Comparison of ENCODE assay signal across 1 cellular context in genomic region chr10:22133640-22134624, GRCh38.
A peak's percentile ranks its signal among the peaks of the same experiment; 100 is the strongest.
TF ChIP-seq lines count a peak whose summit lies in the region.

No MANE protein-coding gene starts in this region.

TF ChIP-seq in K562, 482 proteins besides CTCF, POLR2A, EP300 and RAD21 (continued from another document and continues in another):
- TF ChIP-seq ZHX1 (conservative IDR thresholded peaks at IDR 0.05; ENCODE audit: low read length) (no peak; the same call in 1 of the 2 replicates), ZNF77 (CRISPR knock-in tag; IDR thresholded peaks at IDR 0.05) (no peak), FOXA1 (IDR thresholded peaks at IDR 0.05; ENCODE audit: borderline replicate concordance) (peak; percentile 55; the same call in 1 of the 2 replicates), NCOA6 (IDR thresholded peaks at IDR 0.05) (no peak), FOS (IDR thresholded peaks at IDR 0.05; ENCODE audit: extremely low read depth, insufficient read length) (no peak), TRIM28 (IDR thresholded peaks at IDR 0.05) (0 out of 2 replicates have a peak, but pooled peaks have one; percentile 51), RBM39 (optimal IDR thresholded peaks at IDR 0.05; ENCODE audit: low read depth, low read length) (no peak), ZNF79 (CRISPR knock-in tag; IDR thresholded peaks at IDR 0.05; ENCODE audit: low read depth) (no peak), HDAC2 (IDR thresholded peaks at IDR 0.05) (peak; percentile 99), HDAC6 (IDR thresholded peaks at IDR 0.05; ENCODE audit: low read depth, low read length) (no peak), FOXP4 (CRISPR knock-in tag; IDR thresholded peaks at IDR 0.05; ENCODE audit: borderline replicate concordance) (no peak), NFE2L1 (tag; IDR thresholded peaks at IDR 0.05; ENCODE audit: borderline replicate concordance, low read depth) (no peak), SMARCB1 (IDR thresholded peaks at IDR 0.05; ENCODE audit: insufficient read length, low read depth) (no peak), CBX5 (IDR thresholded peaks at IDR 0.05; ENCODE audit: borderline replicate concordance, low read depth) (no peak), ZNF766 (CRISPR knock-in tag; conservative IDR thresholded peaks at IDR 0.05) (peak; percentile 78), ZNF436 (CRISPR knock-in tag; IDR thresholded peaks at IDR 0.05) (no peak), DPF2 (IDR thresholded peaks at IDR 0.05) (peak; percentile 96), BRF1 (IDR thresholded peaks at IDR 0.05; ENCODE audit: borderline replicate concordance, extremely low read depth, insufficient read length) (no peak), ZFP1 (CRISPR knock-in tag; IDR thresholded peaks at IDR 0.05) (no peak), MTF1 (CRISPR knock-in tag; IDR thresholded peaks at IDR 0.05; ENCODE audit: borderline replicate concordance) (no peak), MCM5 (IDR thresholded peaks at IDR 0.05; ENCODE audit: low read depth) (no peak), CREM (IDR thresholded peaks at IDR 0.05; ENCODE audit: low read depth) (peak; percentile 52), HNRNPK (IDR thresholded peaks at IDR 0.05; ENCODE audit: low read depth, low read length, poor library complexity, severe bottlenecking) (no peak), ZC3H4 (CRISPR knock-in tag; IDR thresholded peaks at IDR 0.05; ENCODE audit: borderline replicate concordance) (no peak), ZNF699 (CRISPR knock-in tag; IDR thresholded peaks at IDR 0.05; ENCODE audit: insufficient replicate concordance) (no peak), HMGN3 (IDR thresholded peaks at IDR 0.05; ENCODE audit: borderline replicate concordance, extremely low read depth, insufficient read length, low read depth, low read length) (peak; percentile 46), REST (CRISPR knock-in tag; IDR thresholded peaks at IDR 0.05; ENCODE audit: low read depth) (no peak), BMI1 (IDR thresholded peaks at IDR 0.05; ENCODE audit: low read length) (no peak), KDM2B (CRISPR knock-in tag; IDR thresholded peaks at IDR 0.05) (no peak), TAF15 (IDR thresholded peaks at IDR 0.05; ENCODE audit: low read depth, low read length) (no peak), ZNF707 (CRISPR knock-in tag; conservative IDR thresholded peaks at IDR 0.05) (no peak), PML (IDR thresholded peaks at IDR 0.05; ENCODE audit: low read length) (no peak), MEF2D (tag; conservative IDR thresholded peaks at IDR 0.05; ENCODE audit: low read depth) (peak; percentile 71), RUNX1 (IDR thresholded peaks at IDR 0.05; ENCODE audit: low read depth) (no peak), HNRNPH1 (optimal IDR thresholded peaks at IDR 0.05; ENCODE audit: low read depth, low read length) (no peak), KAT7 (CRISPR knock-in tag; IDR thresholded peaks at IDR 0.05; ENCODE audit: borderline replicate concordance) (no peak), NCOR1 (IDR thresholded peaks at IDR 0.05) (peak; percentile 84), BRD9 (IDR thresholded peaks at IDR 0.05; ENCODE audit: low read depth, partially characterized antibody) (no peak)
- TF ChIP-seq, protein P1, sequence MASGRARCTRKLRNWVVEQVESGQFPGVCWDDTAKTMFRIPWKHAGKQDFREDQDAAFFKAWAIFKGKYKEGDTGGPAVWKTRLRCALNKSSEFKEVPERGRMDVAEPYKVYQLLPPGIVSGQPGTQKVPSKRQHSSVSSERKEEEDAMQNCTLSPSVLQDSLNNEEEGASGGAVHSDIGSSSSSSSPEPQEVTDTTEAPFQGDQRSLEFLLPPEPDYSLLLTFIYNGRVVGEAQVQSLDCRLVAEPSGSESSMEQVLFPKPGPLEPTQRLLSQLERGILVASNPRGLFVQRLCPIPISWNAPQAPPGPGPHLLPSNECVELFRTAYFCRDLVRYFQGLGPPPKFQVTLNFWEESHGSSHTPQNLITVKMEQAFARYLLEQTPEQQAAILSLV (tag; IDR thresholded peaks at IDR 0.05): no peak
- TF ChIP-seq, protein P2, sequence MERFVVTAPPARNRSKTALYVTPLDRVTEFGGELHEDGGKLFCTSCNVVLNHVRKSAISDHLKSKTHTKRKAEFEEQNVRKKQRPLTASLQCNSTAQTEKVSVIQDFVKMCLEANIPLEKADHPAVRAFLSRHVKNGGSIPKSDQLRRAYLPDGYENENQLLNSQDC (CRISPR knock-in tag; IDR thresholded peaks at IDR 0.05): no peak
- TF ChIP-seq, protein P3, sequence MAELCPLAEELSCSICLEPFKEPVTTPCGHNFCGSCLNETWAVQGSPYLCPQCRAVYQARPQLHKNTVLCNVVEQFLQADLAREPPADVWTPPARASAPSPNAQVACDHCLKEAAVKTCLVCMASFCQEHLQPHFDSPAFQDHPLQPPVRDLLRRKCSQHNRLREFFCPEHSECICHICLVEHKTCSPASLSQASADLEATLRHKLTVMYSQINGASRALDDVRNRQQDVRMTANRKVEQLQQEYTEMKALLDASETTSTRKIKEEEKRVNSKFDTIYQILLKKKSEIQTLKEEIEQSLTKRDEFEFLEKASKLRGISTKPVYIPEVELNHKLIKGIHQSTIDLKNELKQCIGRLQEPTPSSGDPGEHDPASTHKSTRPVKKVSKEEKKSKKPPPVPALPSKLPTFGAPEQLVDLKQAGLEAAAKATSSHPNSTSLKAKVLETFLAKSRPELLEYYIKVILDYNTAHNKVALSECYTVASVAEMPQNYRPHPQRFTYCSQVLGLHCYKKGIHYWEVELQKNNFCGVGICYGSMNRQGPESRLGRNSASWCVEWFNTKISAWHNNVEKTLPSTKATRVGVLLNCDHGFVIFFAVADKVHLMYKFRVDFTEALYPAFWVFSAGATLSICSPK (IDR thresholded peaks at IDR 0.05; ENCODE audit: borderline replicate concordance): no peak
- TF ChIP-seq, protein P4, sequence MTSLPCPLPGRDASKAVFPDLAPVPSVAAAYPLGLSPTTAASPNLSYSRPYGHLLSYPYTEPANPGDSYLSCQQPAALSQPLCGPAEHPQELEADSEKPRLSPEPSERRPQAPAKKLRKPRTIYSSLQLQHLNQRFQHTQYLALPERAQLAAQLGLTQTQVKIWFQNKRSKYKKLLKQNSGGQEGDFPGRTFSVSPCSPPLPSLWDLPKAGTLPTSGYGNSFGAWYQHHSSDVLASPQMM (CRISPR knock-in tag; IDR thresholded peaks at IDR 0.05): no peak
- TF ChIP-seq, protein P5, sequence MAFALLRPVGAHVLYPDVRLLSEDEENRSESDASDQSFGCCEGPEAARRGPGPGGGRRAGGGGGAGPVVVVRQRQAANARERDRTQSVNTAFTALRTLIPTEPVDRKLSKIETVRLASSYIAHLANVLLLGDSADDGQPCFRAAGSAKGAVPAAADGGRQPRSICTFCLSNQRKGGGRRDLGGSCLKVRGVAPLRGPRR (CRISPR knock-in tag; IDR thresholded peaks at IDR 0.05): no peak
- TF ChIP-seq, protein P6, sequence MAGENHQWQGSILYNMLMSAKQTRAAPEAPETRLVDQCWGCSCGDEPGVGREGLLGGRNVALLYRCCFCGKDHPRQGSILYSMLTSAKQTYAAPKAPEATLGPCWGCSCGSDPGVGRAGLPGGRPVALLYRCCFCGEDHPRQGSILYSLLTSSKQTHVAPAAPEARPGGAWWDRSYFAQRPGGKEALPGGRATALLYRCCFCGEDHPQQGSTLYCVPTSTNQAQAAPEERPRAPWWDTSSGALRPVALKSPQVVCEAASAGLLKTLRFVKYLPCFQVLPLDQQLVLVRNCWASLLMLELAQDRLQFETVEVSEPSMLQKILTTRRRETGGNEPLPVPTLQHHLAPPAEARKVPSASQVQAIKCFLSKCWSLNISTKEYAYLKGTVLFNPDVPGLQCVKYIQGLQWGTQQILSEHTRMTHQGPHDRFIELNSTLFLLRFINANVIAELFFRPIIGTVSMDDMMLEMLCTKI (IDR thresholded peaks at IDR 0.05; ENCODE audit: partially characterized antibody): no peak
- TF ChIP-seq, protein P7, sequence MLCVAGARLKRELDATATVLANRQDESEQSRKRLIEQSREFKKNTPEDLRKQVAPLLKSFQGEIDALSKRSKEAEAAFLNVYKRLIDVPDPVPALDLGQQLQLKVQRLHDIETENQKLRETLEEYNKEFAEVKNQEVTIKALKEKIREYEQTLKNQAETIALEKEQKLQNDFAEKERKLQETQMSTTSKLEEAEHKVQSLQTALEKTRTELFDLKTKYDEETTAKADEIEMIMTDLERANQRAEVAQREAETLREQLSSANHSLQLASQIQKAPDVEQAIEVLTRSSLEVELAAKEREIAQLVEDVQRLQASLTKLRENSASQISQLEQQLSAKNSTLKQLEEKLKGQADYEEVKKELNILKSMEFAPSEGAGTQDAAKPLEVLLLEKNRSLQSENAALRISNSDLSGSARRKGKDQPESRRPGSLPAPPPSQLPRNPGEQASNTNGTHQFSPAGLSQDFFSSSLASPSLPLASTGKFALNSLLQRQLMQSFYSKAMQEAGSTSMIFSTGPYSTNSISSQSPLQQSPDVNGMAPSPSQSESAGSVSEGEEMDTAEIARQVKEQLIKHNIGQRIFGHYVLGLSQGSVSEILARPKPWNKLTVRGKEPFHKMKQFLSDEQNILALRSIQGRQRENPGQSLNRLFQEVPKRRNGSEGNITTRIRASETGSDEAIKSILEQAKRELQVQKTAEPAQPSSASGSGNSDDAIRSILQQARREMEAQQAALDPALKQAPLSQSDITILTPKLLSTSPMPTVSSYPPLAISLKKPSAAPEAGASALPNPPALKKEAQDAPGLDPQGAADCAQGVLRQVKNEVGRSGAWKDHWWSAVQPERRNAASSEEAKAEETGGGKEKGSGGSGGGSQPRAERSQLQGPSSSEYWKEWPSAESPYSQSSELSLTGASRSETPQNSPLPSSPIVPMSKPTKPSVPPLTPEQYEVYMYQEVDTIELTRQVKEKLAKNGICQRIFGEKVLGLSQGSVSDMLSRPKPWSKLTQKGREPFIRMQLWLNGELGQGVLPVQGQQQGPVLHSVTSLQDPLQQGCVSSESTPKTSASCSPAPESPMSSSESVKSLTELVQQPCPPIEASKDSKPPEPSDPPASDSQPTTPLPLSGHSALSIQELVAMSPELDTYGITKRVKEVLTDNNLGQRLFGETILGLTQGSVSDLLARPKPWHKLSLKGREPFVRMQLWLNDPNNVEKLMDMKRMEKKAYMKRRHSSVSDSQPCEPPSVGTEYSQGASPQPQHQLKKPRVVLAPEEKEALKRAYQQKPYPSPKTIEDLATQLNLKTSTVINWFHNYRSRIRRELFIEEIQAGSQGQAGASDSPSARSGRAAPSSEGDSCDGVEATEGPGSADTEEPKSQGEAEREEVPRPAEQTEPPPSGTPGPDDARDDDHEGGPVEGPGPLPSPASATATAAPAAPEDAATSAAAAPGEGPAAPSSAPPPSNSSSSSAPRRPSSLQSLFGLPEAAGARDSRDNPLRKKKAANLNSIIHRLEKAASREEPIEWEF (CRISPR knock-in tag; IDR thresholded peaks at IDR 0.05): peak; percentile 77
